Comparison of ENCODE assay signal across 1 cellular context in the genomic region with DNA sequence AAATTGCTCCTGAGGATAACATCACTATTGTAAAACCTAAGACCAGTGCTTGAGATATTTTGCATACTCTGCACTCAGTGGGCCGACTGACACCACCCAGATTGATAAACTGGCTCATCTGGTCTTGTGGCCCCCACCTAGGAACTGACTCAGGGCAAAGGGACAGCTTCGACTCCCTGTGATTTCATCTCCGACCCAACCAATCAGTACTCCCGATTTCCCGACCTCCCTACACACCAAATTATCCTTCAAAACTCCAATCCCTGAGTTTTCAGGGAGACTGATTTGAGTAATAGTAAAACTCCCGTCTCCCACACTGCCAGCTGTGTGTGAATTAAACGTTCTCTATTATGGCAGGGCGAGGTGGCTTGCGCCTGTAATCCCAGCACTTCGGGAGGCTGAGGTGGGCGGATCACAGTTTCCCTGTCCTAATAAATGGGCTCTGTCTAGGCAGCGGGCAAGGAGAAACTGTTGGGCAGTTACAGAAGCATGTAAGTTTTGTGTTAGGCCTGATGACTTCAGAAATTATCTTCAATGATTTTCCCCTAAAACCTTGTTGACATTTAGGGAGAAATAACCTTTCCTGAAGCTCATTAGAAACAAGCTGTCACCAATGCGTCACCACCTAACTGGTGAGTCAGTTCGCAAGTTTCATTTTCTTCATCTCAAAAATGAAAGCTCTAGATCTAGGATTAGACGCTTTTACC.
A peak's percentile ranks its signal among the peaks of the same experiment; 100 is the strongest.
TF ChIP-seq lines count a peak whose summit lies in the region.

No MANE protein-coding gene starts in this region.

TF ChIP-seq in K562, 482 proteins besides CTCF, POLR2A, EP300 and RAD21 (continued from another document):
- TF ChIP-seq HIVEP1 (CRISPR knock-in tag; IDR thresholded peaks at IDR 0.05) (no peak), ZNF140 (CRISPR knock-in tag; IDR thresholded peaks at IDR 0.05) (no peak), ZNF79 (CRISPR knock-in tag; IDR thresholded peaks at IDR 0.05; ENCODE audit: low read depth) (no peak), ZNF354B (CRISPR knock-in tag; IDR thresholded peaks at IDR 0.05) (no peak), COPS2 (conservative IDR thresholded peaks at IDR 0.05) (no peak), GTF2F1 (IDR thresholded peaks at IDR 0.05; ENCODE audit: low read depth, low read length) (no peak), RNF2 (IDR thresholded peaks at IDR 0.05) (no peak), NCOA6 (IDR thresholded peaks at IDR 0.05) (no peak), MITF (IDR thresholded peaks at IDR 0.05) (no peak), CBX1 (IDR thresholded peaks at IDR 0.05; ENCODE audit: low read depth) (no peak), TBL1XR1 (IDR thresholded peaks at IDR 0.05; ENCODE audit: low read length in 2 of 2) (no peak), SP2 (IDR thresholded peaks at IDR 0.05; ENCODE audit: extremely low read depth, low read depth, low read length, poor library complexity, severe bottlenecking) (no peak), RCOR1 (IDR thresholded peaks at IDR 0.05; ENCODE audit: borderline replicate concordance in 1 of 2, low read depth in 2 of 2, low read length in 2 of 2) (peak in 1 of 2 experiments; percentile 66; a peak in 2 of 4 replicates), FOXJ2 (tag; IDR thresholded peaks at IDR 0.05) (no peak), CREM (IDR thresholded peaks at IDR 0.05; ENCODE audit: low read depth) (peak; percentile 76), NRF1 (conservative IDR thresholded peaks at IDR 0.05 in 1 of 2, IDR thresholded peaks at IDR 0.05 in 1 of 2) (peak in 1 of 2 experiments; percentile 23; a peak in 2 of 4 replicates), KAT7 (CRISPR knock-in tag; IDR thresholded peaks at IDR 0.05; ENCODE audit: borderline replicate concordance) (no peak), MTA1 (IDR thresholded peaks at IDR 0.05; ENCODE audit: borderline replicate concordance) (peak; percentile 24; the same call in 1 of the 2 replicates), SMAD2 (IDR thresholded peaks at IDR 0.05; ENCODE audit: low read depth, low read length) (no peak), CXXC5 (CRISPR knock-in tag; IDR thresholded peaks at IDR 0.05) (no peak), FOSL1 (tag; conservative IDR thresholded peaks at IDR 0.05) (peak; percentile 93), ZNF592 (IDR thresholded peaks at IDR 0.05) (no peak), CGGBP1 (CRISPR knock-in tag; IDR thresholded peaks at IDR 0.05) (no peak), FOXK1 (CRISPR knock-in tag; IDR thresholded peaks at IDR 0.05; ENCODE audit: borderline replicate concordance) (peak; percentile 87), EGR1 (conservative IDR thresholded peaks at IDR 0.05) (peak; percentile 56), ZKSCAN3 (CRISPR knock-in tag; IDR thresholded peaks at IDR 0.05) (no peak), HDAC6 (IDR thresholded peaks at IDR 0.05; ENCODE audit: low read depth, low read length) (no peak), NR4A1 (CRISPR knock-in tag; IDR thresholded peaks at IDR 0.05) (no peak), NR4A1 (tag; IDR thresholded peaks at IDR 0.05) (no peak), RBM22 (IDR thresholded peaks at IDR 0.05; ENCODE audit: low read depth, low read length, poor library complexity, severe bottlenecking) (no peak), MAX (CRISPR knock-in tag; IDR thresholded peaks at IDR 0.05) (no peak), ZNF165 (CRISPR knock-in tag; IDR thresholded peaks at IDR 0.05; ENCODE audit: borderline replicate concordance) (no peak)
- TF ChIP-seq, protein P1, sequence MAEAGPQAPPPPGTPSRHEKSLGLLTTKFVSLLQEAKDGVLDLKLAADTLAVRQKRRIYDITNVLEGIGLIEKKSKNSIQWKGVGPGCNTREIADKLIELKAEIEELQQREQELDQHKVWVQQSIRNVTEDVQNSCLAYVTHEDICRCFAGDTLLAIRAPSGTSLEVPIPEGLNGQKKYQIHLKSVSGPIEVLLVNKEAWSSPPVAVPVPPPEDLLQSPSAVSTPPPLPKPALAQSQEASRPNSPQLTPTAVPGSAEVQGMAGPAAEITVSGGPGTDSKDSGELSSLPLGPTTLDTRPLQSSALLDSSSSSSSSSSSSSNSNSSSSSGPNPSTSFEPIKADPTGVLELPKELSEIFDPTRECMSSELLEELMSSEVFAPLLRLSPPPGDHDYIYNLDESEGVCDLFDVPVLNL (CRISPR knock-in tag; IDR thresholded peaks at IDR 0.05; ENCODE audit: low read depth): no peak
- TF ChIP-seq, protein P2, sequence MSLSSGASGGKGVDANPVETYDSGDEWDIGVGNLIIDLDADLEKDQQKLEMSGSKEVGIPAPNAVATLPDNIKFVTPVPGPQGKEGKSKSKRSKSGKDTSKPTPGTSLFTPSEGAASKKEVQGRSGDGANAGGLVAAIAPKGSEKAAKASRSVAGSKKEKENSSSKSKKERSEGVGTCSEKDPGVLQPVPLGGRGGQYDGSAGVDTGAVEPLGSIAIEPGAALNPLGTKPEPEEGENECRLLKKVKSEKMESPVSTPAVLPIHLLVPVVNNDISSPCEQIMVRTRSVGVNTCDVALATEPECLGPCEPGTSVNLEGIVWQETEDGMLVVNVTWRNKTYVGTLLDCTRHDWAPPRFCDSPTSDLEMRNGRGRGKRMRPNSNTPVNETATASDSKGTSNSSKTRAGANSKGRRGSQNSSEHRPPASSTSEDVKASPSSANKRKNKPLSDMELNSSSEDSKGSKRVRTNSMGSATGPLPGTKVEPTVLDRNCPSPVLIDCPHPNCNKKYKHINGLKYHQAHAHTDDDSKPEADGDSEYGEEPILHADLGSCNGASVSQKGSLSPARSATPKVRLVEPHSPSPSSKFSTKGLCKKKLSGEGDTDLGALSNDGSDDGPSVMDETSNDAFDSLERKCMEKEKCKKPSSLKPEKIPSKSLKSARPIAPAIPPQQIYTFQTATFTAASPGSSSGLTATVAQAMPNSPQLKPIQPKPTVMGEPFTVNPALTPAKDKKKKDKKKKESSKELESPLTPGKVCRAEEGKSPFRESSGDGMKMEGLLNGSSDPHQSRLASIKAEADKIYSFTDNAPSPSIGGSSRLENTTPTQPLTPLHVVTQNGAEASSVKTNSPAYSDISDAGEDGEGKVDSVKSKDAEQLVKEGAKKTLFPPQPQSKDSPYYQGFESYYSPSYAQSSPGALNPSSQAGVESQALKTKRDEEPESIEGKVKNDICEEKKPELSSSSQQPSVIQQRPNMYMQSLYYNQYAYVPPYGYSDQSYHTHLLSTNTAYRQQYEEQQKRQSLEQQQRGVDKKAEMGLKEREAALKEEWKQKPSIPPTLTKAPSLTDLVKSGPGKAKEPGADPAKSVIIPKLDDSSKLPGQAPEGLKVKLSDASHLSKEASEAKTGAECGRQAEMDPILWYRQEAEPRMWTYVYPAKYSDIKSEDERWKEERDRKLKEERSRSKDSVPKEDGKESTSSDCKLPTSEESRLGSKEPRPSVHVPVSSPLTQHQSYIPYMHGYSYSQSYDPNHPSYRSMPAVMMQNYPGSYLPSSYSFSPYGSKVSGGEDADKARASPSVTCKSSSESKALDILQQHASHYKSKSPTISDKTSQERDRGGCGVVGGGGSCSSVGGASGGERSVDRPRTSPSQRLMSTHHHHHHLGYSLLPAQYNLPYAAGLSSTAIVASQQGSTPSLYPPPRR (CRISPR knock-in tag; IDR thresholded peaks at IDR 0.05; ENCODE audit: borderline replicate concordance): no peak
- TF ChIP-seq, protein P3, sequence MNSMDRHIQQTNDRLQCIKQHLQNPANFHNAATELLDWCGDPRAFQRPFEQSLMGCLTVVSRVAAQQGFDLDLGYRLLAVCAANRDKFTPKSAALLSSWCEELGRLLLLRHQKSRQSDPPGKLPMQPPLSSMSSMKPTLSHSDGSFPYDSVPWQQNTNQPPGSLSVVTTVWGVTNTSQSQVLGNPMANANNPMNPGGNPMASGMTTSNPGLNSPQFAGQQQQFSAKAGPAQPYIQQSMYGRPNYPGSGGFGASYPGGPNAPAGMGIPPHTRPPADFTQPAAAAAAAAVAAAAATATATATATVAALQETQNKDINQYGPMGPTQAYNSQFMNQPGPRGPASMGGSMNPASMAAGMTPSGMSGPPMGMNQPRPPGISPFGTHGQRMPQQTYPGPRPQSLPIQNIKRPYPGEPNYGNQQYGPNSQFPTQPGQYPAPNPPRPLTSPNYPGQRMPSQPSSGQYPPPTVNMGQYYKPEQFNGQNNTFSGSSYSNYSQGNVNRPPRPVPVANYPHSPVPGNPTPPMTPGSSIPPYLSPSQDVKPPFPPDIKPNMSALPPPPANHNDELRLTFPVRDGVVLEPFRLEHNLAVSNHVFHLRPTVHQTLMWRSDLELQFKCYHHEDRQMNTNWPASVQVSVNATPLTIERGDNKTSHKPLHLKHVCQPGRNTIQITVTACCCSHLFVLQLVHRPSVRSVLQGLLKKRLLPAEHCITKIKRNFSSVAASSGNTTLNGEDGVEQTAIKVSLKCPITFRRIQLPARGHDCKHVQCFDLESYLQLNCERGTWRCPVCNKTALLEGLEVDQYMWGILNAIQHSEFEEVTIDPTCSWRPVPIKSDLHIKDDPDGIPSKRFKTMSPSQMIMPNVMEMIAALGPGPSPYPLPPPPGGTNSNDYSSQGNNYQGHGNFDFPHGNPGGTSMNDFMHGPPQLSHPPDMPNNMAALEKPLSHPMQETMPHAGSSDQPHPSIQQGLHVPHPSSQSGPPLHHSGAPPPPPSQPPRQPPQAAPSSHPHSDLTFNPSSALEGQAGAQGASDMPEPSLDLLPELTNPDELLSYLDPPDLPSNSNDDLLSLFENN (IDR thresholded peaks at IDR 0.05; ENCODE audit: low read depth in 2 of 2, low read length in 2 of 2): no peak
